Comparison of ENCODE assay signal across 17 cellular contexts in the genomic region with DNA sequence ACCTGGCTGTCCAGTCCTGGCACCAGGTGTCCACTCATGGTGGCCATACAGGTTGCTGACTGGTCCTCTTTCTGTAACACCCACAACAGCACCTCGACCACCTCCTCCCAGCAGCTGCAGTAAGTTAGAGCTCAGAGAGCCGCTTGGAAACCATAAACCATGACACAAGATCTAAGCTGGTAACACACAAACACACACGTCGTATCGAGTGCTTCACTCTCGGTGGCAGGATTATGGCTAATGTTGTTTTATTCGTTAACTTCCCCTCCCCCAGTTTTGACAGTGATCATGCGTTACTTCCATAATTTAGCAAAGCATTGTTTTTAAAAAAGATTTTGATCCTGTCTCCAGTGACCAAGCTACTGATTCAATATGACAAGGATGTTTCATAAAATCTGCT. TPM values are rescaled to one million over a fixed set of nuclear protein-coding genes. Genes with fewer than 3 reads are reported as not detected.
"Had no signal": no experiment of that assay in that cellular context is flagged by ENCODE, and none has a peak within 500 bp of the region (broad histone marks: within the 10 kb centered on the region; RNA-seq: fewer than 3 reads in every experiment).

No MANE protein-coding gene starts in this region.

- ATAC-seq: activated CD8-positive, alpha-beta T cell treated with anti-CD3 and anti-CD28 coated beads for 36 hours; heart left ventricle; left lung; natural killer cell treated with Interleukin-12 subunit alpha and Interleukin-12 subunit beta and Interleukin-15 and Interleukin-18, amount 100 ng/mL, for 72 hours had no signal

- H3K4me3 ChIP-seq: heart left ventricle, left lung, thyroid gland had no signal

- H3K9me3 ChIP-seq: heart left ventricle, left lung, thyroid gland had no signal

- FAIRE-seq: frontal cortex, kidney had no signal

- H3K27ac ChIP-seq: left lung, thyroid gland had no signal

- H3K4me1 ChIP-seq: left lung, thyroid gland had no signal

- DNase-seq: activated CD4-positive, alpha-beta T cell treated with anti-CD3 and anti-CD28 coated beads for 48 hours; activated CD4-positive, CD25-positive, alpha-beta regulatory T cell; activated CD8-positive, alpha-beta T cell treated with anti-CD3 and anti-CD28 coated beads for 36 hours; activated naive CD4-positive, alpha-beta T cell treated with anti-CD3 and anti-CD28 coated beads for 36 hours; activated T-cell treated with anti-CD3 and anti-CD28 coated beads, Interleukin-2, amount 50 U/mL, for 24 hours; anterior cingulate cortex; cortex of kidney; effector CD4-positive, alpha-beta T cell; heart left ventricle; kidney; left lung; stimulated activated naive CD4-positive, alpha-beta T cell; T-helper 9 cell; thyroid gland had no signal

- H3K36me3 ChIP-seq: heart left ventricle, left lung, thyroid gland had no signal

- H3K27me3 ChIP-seq: heart left ventricle, thyroid gland had no signal

RNA-seq across cellular contexts. Expression of a gene that starts 59.7 kb away (rescaled TPM):
- total RNA-seq: ureter had no signal
